8 cellular contexts compared by ENCODE assay signal in the genomic region with DNA sequence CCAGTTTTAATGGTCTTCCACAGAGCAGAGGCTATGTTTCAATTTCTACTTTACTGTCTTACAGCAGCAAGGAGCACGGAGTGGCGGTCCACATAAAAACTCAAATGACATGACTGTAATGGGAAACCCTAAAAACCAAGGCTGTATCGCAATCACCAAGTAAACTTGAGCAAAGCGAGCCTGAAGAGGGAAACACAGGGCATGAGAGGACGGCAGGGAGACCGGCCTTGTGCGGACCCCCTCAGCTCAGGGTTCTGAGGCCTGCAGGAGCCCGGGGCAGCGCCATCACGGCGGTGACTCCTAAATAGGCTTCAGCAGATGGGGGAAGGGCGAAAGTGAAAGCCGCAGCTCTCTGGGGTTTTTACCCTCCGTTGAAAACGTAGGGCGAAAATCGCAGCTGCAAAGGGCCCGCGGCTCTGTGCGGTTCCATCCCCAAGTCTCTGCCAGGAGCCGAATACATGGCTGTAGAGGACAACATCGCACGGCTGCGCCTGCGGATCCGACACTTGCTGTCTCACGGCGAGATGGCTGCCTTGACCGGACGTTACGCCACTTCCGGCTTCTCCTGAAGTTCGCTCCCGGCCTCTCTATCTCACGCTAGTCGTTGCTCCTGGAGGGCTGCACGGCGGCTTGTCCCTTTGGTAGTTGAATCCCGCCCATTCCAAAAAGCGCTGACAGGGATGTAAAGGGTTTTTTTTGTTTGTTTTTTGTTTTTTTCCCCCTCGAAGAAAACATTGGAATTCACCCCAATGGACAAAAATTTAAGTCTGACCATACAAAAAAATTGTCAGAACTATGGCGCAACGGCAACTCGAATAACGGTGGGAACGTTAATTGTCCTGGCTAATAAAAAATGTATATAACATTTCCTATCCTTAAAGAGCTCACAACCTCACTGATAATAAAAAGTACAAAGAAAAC.
DNase-seq lines count a peak whose midpoint lies in the region; ATAC-seq, FAIRE-seq and TF ChIP-seq lines count a peak whose summit lies in the region.

Gene PSMB1 (minus strand): TSS at position 543 of the 921 bp plus-strand sequence. CDS start 65 bp downstream, at position 478.

- H3K4me1 Mint-ChIP-seq in nephron progenitor cell, result no peaks in the 10 kb centered on the region
- H3K4me1 Mint-ChIP-seq in stimulated activated naive CD8-positive, alpha-beta T cell treated with anti-CD3 and anti-CD28 coated beads, Interleukin-15, amount 100 ng/mL, for 72 hours, result peaks cover 51% of the 10 kb centered on the region

- no peaks in the 10 kb centered on the region for H3K27me3 Mint-ChIP-seq in nephron progenitor cell (ENCODE audit: low read depth, poor library complexity)
- H3K27me3 Mint-ChIP-seq in stimulated activated naive CD8-positive, alpha-beta T cell treated with anti-CD3 and anti-CD28 coated beads, Interleukin-15, amount 100 ng/mL, for 72 hours, result no peaks in the 10 kb centered on the region

- H3K36me3 ChIP-seq in Loucy (ENCODE audit: insufficient read depth, low read length), result peaks cover 6% of the 10 kb centered on the region; the same call in 1 of the 2 replicates

- H3K27ac Mint-ChIP-seq in nephron progenitor cell, result no peak within 1 kb of the TSS
- no peak within 1 kb of the TSS for H3K27ac Mint-ChIP-seq in stimulated activated naive CD8-positive, alpha-beta T cell treated with anti-CD3 and anti-CD28 coated beads, Interleukin-15, amount 100 ng/mL, for 72 hours

- ATAC-seq in stimulated activated naive CD8-positive, alpha-beta T cell treated with anti-CD3 and anti-CD28 coated beads, Interleukin-15, amount 100 ng/mL, for 72 hours, result peak; percentile 44

- peaks cover 58% of the 10 kb centered on the region for H3K4me1 ChIP-seq in Loucy (ENCODE audit: insufficient read depth, low read length, poor library complexity, severe bottlenecking)

- H3K9me3 Mint-ChIP-seq in nephron progenitor cell, result no peaks in the 10 kb centered on the region
- no peaks in the 10 kb centered on the region for H3K9me3 Mint-ChIP-seq in stimulated activated naive CD8-positive, alpha-beta T cell treated with anti-CD3 and anti-CD28 coated beads, Interleukin-15, amount 100 ng/mL, for 72 hours

- H3K4me3 Mint-ChIP-seq in nephron progenitor cell, result no peak within 1 kb of the TSS
- H3K4me3 Mint-ChIP-seq in stimulated activated naive CD8-positive, alpha-beta T cell treated with anti-CD3 and anti-CD28 coated beads, Interleukin-15, amount 100 ng/mL, for 72 hours, result no peak within 1 kb of the TSS

- peak within 1 kb of the TSS; percentile 91 for H3K9ac ChIP-seq in Loucy (ENCODE audit: low read depth, low read length, poor library complexity, severe bottlenecking)

- no peaks in the 10 kb centered on the region for H3K27me3 ChIP-seq in Loucy (ENCODE audit: insufficient read depth, low read length, poor library complexity, severe bottlenecking)

- H3K9me3 ChIP-seq in Loucy (ENCODE audit: insufficient read depth, low read depth, low read length), result no peaks in the 10 kb centered on the region

- H3F3A ChIP-seq in Loucy (ENCODE audit: low read depth), result no peaks in the 10 kb centered on the region; the same call in 1 of the 2 replicates

- peak; percentile 6 for FAIRE-seq in H54 (lab: Jason Lieb, UNC)

- H3K36me3 Mint-ChIP-seq in nephron progenitor cell (ENCODE audit: low read depth), result peaks cover 27% of the 10 kb centered on the region

- H3K4me2 ChIP-seq in Loucy (ENCODE audit: low read depth, low read length, poor library complexity, severe bottlenecking), result peak within 1 kb of the TSS; percentile 94

- peak; percentile 84 for TF ChIP-seq POLR2A in H54 (IDR thresholded peaks at IDR 0.05; ENCODE audit: low read depth, low read length)

- peak within 1 kb of the TSS; percentile 95 for H3K4me3 ChIP-seq in Loucy (ENCODE audit: low read length, poor library complexity, severe bottlenecking)

- H4K20me1 ChIP-seq in Loucy (ENCODE audit: insufficient read depth, low read length, poor library complexity, severe bottlenecking), result peaks cover 69% of the 10 kb centered on the region

- H3K9me2 ChIP-seq in Loucy (replicated peaks; ENCODE audit: low read depth, low read length), result no peaks in the 10 kb centered on the region

- peak within 1 kb of the TSS; percentile 99 for H2AFZ ChIP-seq in Loucy (ENCODE audit: low read length)

- DNase-seq in ELF-1 (ENCODE audit: low read depth, low spot score) (peak; percentile 94), H54 (ENCODE audit: insufficient read length, low spot score) (peak; percentile 37), SHP77 (lab: John Stamatoyannopoulos, UW) (peak; percentile 85 to 97), fibroblast of the conjunctiva (ENCODE audit: low read depth) (peak; percentile 79), nephron progenitor cell (peak; percentile 89)
- DNase-seq in activated effector memory CD4-positive, alpha-beta T cell treated with Interleukin-2 at 50 U/mL for 16 hours, result peak; percentile 70
- DNase-seq in stimulated activated naive CD8-positive, alpha-beta T cell treated with anti-CD3 and anti-CD28 coated beads, Interleukin-15, amount 100 ng/mL, for 72 hours, result peak; percentile 67 to 79

- peaks cover 86% of the 10 kb centered on the region for H3K79me2 ChIP-seq in Loucy (ENCODE audit: insufficient read depth, low read length)

- TF ChIP-seq CTCF in Loucy (conservative IDR thresholded peaks at IDR 0.05; ENCODE audit: low read length), result no peak
- no peak for TF ChIP-seq CTCF in nephron progenitor cell (IDR thresholded peaks at IDR 0.05)

Comparison
In these comparisons a context has a peak if more than half of its experiments do, and no peak if none do; other contexts are left out.
1. Peak in every context shown above with its lines: DNase-seq, ATAC-seq and H3K4me3 ChIP-seq.
2. DNase-seq: peak in every context shown above with its lines; median percentile 94 in ELF-1; 91 in SHP77; 89 in nephron progenitor cell; 79 in fibroblast of the conjunctiva; 73 in stimulated activated naive CD8-positive, alpha-beta T cell treated with anti-CD3 and anti-CD28 coated beads, Interleukin-15, amount 100 ng/mL, for 72 hours; 70 in activated effector memory CD4-positive, alpha-beta T cell treated with Interleukin-2 at 50 U/mL for 16 hours; 37 in H54.